Comparison of ENCODE assay signal across 1 cellular context in genomic region chr11:58926251-58926650, GRCh38.
TF ChIP-seq lines count a peak whose summit lies in the region.

No MANE protein-coding gene starts in this region.

TF ChIP-seq in HepG2, 621 proteins besides CTCF, POLR2A, EP300 and RAD21 (continued from another document and continues in another):
- no peak for TF ChIP-seq DMTF1 (CRISPR knock-in tag; IDR thresholded peaks at IDR 0.05)
- TF ChIP-seq ZNF354B (CRISPR knock-in tag; IDR thresholded peaks at IDR 0.05): no peak
- TF ChIP-seq HIC2 (CRISPR knock-in tag; IDR thresholded peaks at IDR 0.05; ENCODE audit: low read depth): no peak
- TF ChIP-seq ZNF776 (CRISPR knock-in tag; IDR thresholded peaks at IDR 0.05): no peak
- no peak for TF ChIP-seq ZNF83 (CRISPR knock-in tag; IDR thresholded peaks at IDR 0.05; ENCODE audit: borderline replicate concordance)
- TF ChIP-seq ETV5 (CRISPR knock-in tag; IDR thresholded peaks at IDR 0.05; ENCODE audit: borderline replicate concordance): peak; percentile 72
- no peak for TF ChIP-seq ISX (CRISPR knock-in tag; conservative IDR thresholded peaks at IDR 0.05)
- no peak for TF ChIP-seq ZFX (CRISPR knock-in tag; IDR thresholded peaks at IDR 0.05; ENCODE audit: low read depth)
- no peak for TF ChIP-seq TFDP2 (CRISPR knock-in tag; IDR thresholded peaks at IDR 0.05)
- TF ChIP-seq HMGA1 (CRISPR knock-in tag; conservative IDR thresholded peaks at IDR 0.05): no peak
- TF ChIP-seq ZNF619 (CRISPR knock-in tag; IDR thresholded peaks at IDR 0.05): no peak
- TF ChIP-seq EZH2 (conservative IDR thresholded peaks at IDR 0.05; ENCODE audit: low read depth, low read length): no peak
- no peak for TF ChIP-seq FOXO4 (CRISPR knock-in tag; conservative IDR thresholded peaks at IDR 0.05)
- no peak for TF ChIP-seq ZNF841 (CRISPR knock-in tag; IDR thresholded peaks at IDR 0.05; ENCODE audit: borderline replicate concordance)
- TF ChIP-seq E2F5 (CRISPR knock-in tag; conservative IDR thresholded peaks at IDR 0.05): no peak
- TF ChIP-seq ZNF264 (CRISPR knock-in tag; IDR thresholded peaks at IDR 0.05): no peak
- no peak for TF ChIP-seq GATAD1 (CRISPR knock-in tag; IDR thresholded peaks at IDR 0.05)
- TF ChIP-seq ZNF879 (CRISPR knock-in tag; IDR thresholded peaks at IDR 0.05): no peak
- TF ChIP-seq CSRNP1 (CRISPR knock-in tag; IDR thresholded peaks at IDR 0.05): no peak
- TF ChIP-seq KDM6A (CRISPR knock-in tag; IDR thresholded peaks at IDR 0.05; ENCODE audit: low read depth): no peak
- TF ChIP-seq PLRG1 (conservative IDR thresholded peaks at IDR 0.05): no peak
- no peak for TF ChIP-seq ZNF597 (CRISPR knock-in tag; IDR thresholded peaks at IDR 0.05)
- no peak for TF ChIP-seq ZSCAN20 (CRISPR knock-in tag; IDR thresholded peaks at IDR 0.05; ENCODE audit: borderline replicate concordance)
- no peak for TF ChIP-seq HNRNPLL (IDR thresholded peaks at IDR 0.05; ENCODE audit: low read depth, low read length, poor library complexity, severe bottlenecking)
- TF ChIP-seq ZNF737 (CRISPR knock-in tag; IDR thresholded peaks at IDR 0.05; ENCODE audit: borderline replicate concordance): no peak
- peak; percentile 88 for TF ChIP-seq PITX1 (CRISPR knock-in tag; IDR thresholded peaks at IDR 0.05)
- TF ChIP-seq SYNCRIP (IDR thresholded peaks at IDR 0.05; ENCODE audit: insufficient read depth, low read depth, low read length): no peak
- TF ChIP-seq FOXA1 (IDR thresholded peaks at IDR 0.05): peak; percentile 89
- TF ChIP-seq FOXA1 (CRISPR knock-in tag; IDR thresholded peaks at IDR 0.05): peak; percentile 91
- TF ChIP-seq CEBPG (CRISPR knock-in tag; IDR thresholded peaks at IDR 0.05): no peak
- no peak for TF ChIP-seq ZBTB4 (CRISPR knock-in tag; IDR thresholded peaks at IDR 0.05; ENCODE audit: borderline replicate concordance)
- TF ChIP-seq NONO (IDR thresholded peaks at IDR 0.05): no peak
- TF ChIP-seq NONO (CRISPR knock-in tag; conservative IDR thresholded peaks at IDR 0.05): no peak
- no peak for TF ChIP-seq SNAPC5 (CRISPR knock-in tag; IDR thresholded peaks at IDR 0.05; ENCODE audit: borderline replicate concordance)
- TF ChIP-seq TP53 (CRISPR knock-in tag; conservative IDR thresholded peaks at IDR 0.05): no peak
- TF ChIP-seq ZBTB7B (CRISPR knock-in tag; IDR thresholded peaks at IDR 0.05): no peak
- TF ChIP-seq ISL2 (CRISPR knock-in tag; IDR thresholded peaks at IDR 0.05): peak; percentile 40; the same call in 1 of the 2 replicates
- no peak for TF ChIP-seq ZBTB25 (CRISPR knock-in tag; IDR thresholded peaks at IDR 0.05)
- TF ChIP-seq ZBTB20 (CRISPR knock-in tag; IDR thresholded peaks at IDR 0.05; ENCODE audit: borderline replicate concordance, low read depth): no peak
- TF ChIP-seq ZFP82 (CRISPR knock-in tag; IDR thresholded peaks at IDR 0.05; ENCODE audit: borderline replicate concordance): no peak
- no peak for TF ChIP-seq NR0B2 (CRISPR knock-in tag; IDR thresholded peaks at IDR 0.05)
- TF ChIP-seq FOXJ3 (CRISPR knock-in tag; IDR thresholded peaks at IDR 0.05; ENCODE audit: borderline replicate concordance): peak; percentile 65; the same call in 1 of the 2 replicates
- no peak for TF ChIP-seq SNRNP70 (IDR thresholded peaks at IDR 0.05; ENCODE audit: low read depth, low read length)
- TF ChIP-seq SOX5 (CRISPR knock-in tag; IDR thresholded peaks at IDR 0.05; ENCODE audit: borderline replicate concordance): peak; percentile 46; the same call in 1 of the 2 replicates
- no peak for TF ChIP-seq ZSCAN21 (CRISPR knock-in tag; IDR thresholded peaks at IDR 0.05; ENCODE audit: borderline replicate concordance)
- TF ChIP-seq ZNF558 (CRISPR knock-in tag; IDR thresholded peaks at IDR 0.05; ENCODE audit: borderline replicate concordance): no peak
- TF ChIP-seq ZNF276 (CRISPR knock-in tag; IDR thresholded peaks at IDR 0.05; ENCODE audit: low read depth): no peak
- TF ChIP-seq KAT7 (CRISPR knock-in tag; IDR thresholded peaks at IDR 0.05; ENCODE audit: borderline replicate concordance): no peak
- no peak for TF ChIP-seq RELA (CRISPR knock-in tag; IDR thresholded peaks at IDR 0.05)
